10 cellular contexts compared by ENCODE assay signal in the genomic region with DNA sequence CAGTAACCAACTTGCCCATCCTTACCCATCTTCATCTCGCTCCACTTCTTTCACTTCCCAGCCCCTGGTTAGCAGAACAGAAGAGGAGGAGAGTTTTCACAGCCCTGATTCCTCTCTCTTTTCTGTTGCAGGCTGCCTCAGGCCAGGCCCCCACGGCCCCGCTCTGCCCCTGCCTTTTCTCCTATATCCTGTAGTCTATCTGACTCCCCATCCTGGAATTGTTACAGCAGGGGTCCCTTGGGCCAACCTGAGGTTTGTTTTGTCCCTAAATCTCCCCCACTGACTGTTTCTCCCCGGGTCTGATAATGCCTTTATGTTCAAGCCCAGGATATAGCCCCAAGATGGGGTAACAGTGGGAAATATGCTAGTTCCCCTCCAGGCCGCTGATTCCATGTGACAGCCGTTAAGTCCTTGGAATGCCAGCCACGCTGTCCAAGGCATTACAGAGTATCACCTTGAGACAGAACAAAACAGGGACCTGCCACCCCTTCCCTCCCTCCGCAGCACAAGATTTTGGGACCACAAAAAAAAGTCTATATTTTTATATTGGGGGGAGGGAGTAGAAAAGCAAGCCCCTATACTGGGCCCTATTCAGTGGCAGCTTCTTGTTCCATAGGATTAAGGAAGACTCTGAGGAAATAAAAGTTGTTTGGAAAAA. TPM values are rescaled to one million over a fixed set of nuclear protein-coding genes. Genes with fewer than 3 reads are reported as not detected.
DNase-seq lines count a peak whose midpoint lies in the region; ATAC-seq, FAIRE-seq and TF ChIP-seq lines count a peak whose summit lies in the region.
"Had no signal": no experiment of that assay in that cellular context is flagged by ENCODE, and none has a peak within 500 bp of the region (broad histone marks: within the 10 kb centered on the region; RNA-seq: fewer than 3 reads in every experiment).

No MANE protein-coding gene starts in this region.

- H3K27ac ChIP-seq in suprapubic skin = no peak overlapping the region
- no peak overlapping the region for H3K27ac ChIP-seq in small intestine (ENCODE audit: low read depth in 1 of 2, low read length in 1 of 2)

- H3K9me3 Mint-ChIP-seq in activated T-cell treated with anti-CD3 and anti-CD28 coated beads, Interleukin-2, amount 50 U/mL, for 24 hours = no peaks in the 10 kb centered on the region
- no peaks in the 10 kb centered on the region for H3K9me3 Mint-ChIP-seq in activated naive CD8-positive, alpha-beta T cell treated with anti-CD3 and anti-CD28 coated beads, Interleukin-2, amount 10 ng/mL, durations not matched to agents 7 days and 5 days

- FAIRE-seq in small intestine (lab: Jason Lieb, UNC) = no peak

- H3K27me3 Mint-ChIP-seq in activated T-cell treated with anti-CD3 and anti-CD28 coated beads, Interleukin-2, amount 50 U/mL, for 24 hours = no peaks in the 10 kb centered on the region
- H3K27me3 Mint-ChIP-seq in activated naive CD8-positive, alpha-beta T cell treated with anti-CD3 and anti-CD28 coated beads, Interleukin-2, amount 10 ng/mL, durations not matched to agents 7 days and 5 days = no peaks in the 10 kb centered on the region

- H3K4me1 ChIP-seq in suprapubic skin (peaks cover 39% of the 10 kb centered on the region), small intestine (ENCODE audit: control insufficient read depth in 2 of 2, insufficient read depth in 1 of 2, low read depth in 1 of 2, low read length in 1 of 2) (peaks cover 4 to 7% of the 10 kb centered on the region in 2 donors)

- H3K9me3 ChIP-seq in suprapubic skin = no peaks in the 10 kb centered on the region
- H3K9me3 ChIP-seq in small intestine (ENCODE audit: control insufficient read depth, low read depth) = no peaks in the 10 kb centered on the region

- POLR2A ChIA-PET in activated naive CD8-positive, alpha-beta T cell treated with anti-CD3 and anti-CD28 coated beads, Interleukin-2, amount 10 ng/mL, durations not matched to agents 7 days and 5 days (lab: Charles Lee) = interaction anchor here (0.6 to 6.0 kb wide), 2 partner anchors 14 to 56 kb away, joined by 4 to 113 read pairs; a partner anchor contains a TSS

- H3K4me3 Mint-ChIP-seq in activated T-cell treated with anti-CD3 and anti-CD28 coated beads, Interleukin-2, amount 50 U/mL, for 24 hours = peak overlapping the region; percentile 99
- H3K4me3 Mint-ChIP-seq in activated naive CD8-positive, alpha-beta T cell treated with anti-CD3 and anti-CD28 coated beads, Interleukin-2, amount 10 ng/mL, durations not matched to agents 7 days and 5 days = peak overlapping the region; percentile 93

- 85% methylated on average over 8 of the region's 8 CpGs for whole genome bisulfite sequencing in suprapubic skin
- 83 to 86% (median 84%) methylated on average over 8 of the region's 8 CpGs for WGBS in small intestine, 3 donors

- no peak for ATAC-seq in activated naive CD8-positive, alpha-beta T cell treated with anti-CD3 and anti-CD28 coated beads, Interleukin-2, amount 10 ng/mL, durations not matched to agents 7 days and 5 days (ENCODE audit: low read depth)
- ATAC-seq in HG02981 (IDR thresholded peaks at IDR 0.05; ENCODE audit: unreplicated experiment) = no peak

- peaks cover 71% of the 10 kb centered on the region for H3K4me1 Mint-ChIP-seq in activated T-cell treated with anti-CD3 and anti-CD28 coated beads, Interleukin-2, amount 50 U/mL, for 24 hours (ENCODE audit: low read depth)
- peaks cover 45% of the 10 kb centered on the region for H3K4me1 Mint-ChIP-seq in activated naive CD8-positive, alpha-beta T cell treated with anti-CD3 and anti-CD28 coated beads, Interleukin-2, amount 10 ng/mL, durations not matched to agents 7 days and 5 days

- H3K36me3 ChIP-seq in kidney epithelial cell (ENCODE audit: control insufficient read depth, insufficient read depth, low read length) (no peaks in the 10 kb centered on the region), suprapubic skin (peaks cover 30% of the 10 kb centered on the region), small intestine (ENCODE audit: control insufficient read depth in 2 of 2, insufficient read depth in 2 of 2, low read length in 2 of 2) (peaks cover 0 to 5% of the 10 kb centered on the region in 2 donors)

- no peak for TF ChIP-seq POLR2A in suprapubic skin (IDR thresholded peaks at IDR 0.05)

- H3K27ac Mint-ChIP-seq in activated T-cell treated with anti-CD3 and anti-CD28 coated beads, Interleukin-2, amount 50 U/mL, for 24 hours = peak overlapping the region; percentile 95
- peak overlapping the region; percentile 37 for H3K27ac Mint-ChIP-seq in activated naive CD8-positive, alpha-beta T cell treated with anti-CD3 and anti-CD28 coated beads, Interleukin-2, amount 10 ng/mL, durations not matched to agents 7 days and 5 days

- DNase-seq in activated T-cell treated with anti-CD3 and anti-CD28 coated beads, Interleukin-2, amount 50 U/mL, for 24 hours = no peak
- DNase-seq in activated T-cell treated with anti-CD3 and anti-CD28 coated beads, Interleukin-2, amount 50 U/mL, for 1 hour = no peak
- DNase-seq in activated naive CD8-positive, alpha-beta T cell treated with anti-CD3 and anti-CD28 coated beads, Interleukin-2, amount 10 ng/mL, durations not matched to agents 7 days and 5 days = no peak
- DNase-seq in kidney epithelial cell (ENCODE audit: low read depth) = no peak
- DNase-seq in suprapubic skin (ENCODE audit: low spot score in 2 of 2) = no peak
- DNase-seq in small intestine = no peak
- no peak for DNase-seq in retina
- DNase-seq: C1 segment of cervical spinal cord, NCI-H524 had no signal

- no peak for TF ChIP-seq EP300 in suprapubic skin (IDR thresholded peaks at IDR 0.05)

- H3K36me3 Mint-ChIP-seq in activated T-cell treated with anti-CD3 and anti-CD28 coated beads, Interleukin-2, amount 50 U/mL, for 24 hours (ENCODE audit: low read depth) = peaks cover 62% of the 10 kb centered on the region
- peaks cover 12% of the 10 kb centered on the region for H3K36me3 Mint-ChIP-seq in activated naive CD8-positive, alpha-beta T cell treated with anti-CD3 and anti-CD28 coated beads, Interleukin-2, amount 10 ng/mL, durations not matched to agents 7 days and 5 days

- peak overlapping the region; percentile 95 for H3K4me3 ChIP-seq in kidney epithelial cell (ENCODE audit: low read depth, low read length)
- peak overlapping the region; percentile 94 for H3K4me3 ChIP-seq in suprapubic skin
- H3K4me3 ChIP-seq in small intestine (ENCODE audit: low read depth in 1 of 2, low read length in 2 of 2) = peak overlapping the region in 1 of 2 donors; percentile 78

- TF ChIP-seq CTCF in kidney epithelial cell (IDR thresholded peaks at IDR 0.05; ENCODE audit: insufficient read depth, low read length, poor library complexity, severe bottlenecking) (no peak), suprapubic skin (IDR thresholded peaks at IDR 0.05) (no peak)

- H3K27me3 ChIP-seq in kidney epithelial cell (ENCODE audit: control insufficient read depth, insufficient read depth, low read length) (no peaks in the 10 kb centered on the region), suprapubic skin (no peaks in the 10 kb centered on the region), small intestine (ENCODE audit: control insufficient read depth in 2 of 2, insufficient read depth in 2 of 2, low read length in 2 of 2) (no peaks in the 10 kb centered on the region)

RNA-seq across cellular contexts. Expression of a gene that starts 1.4 kb away (rescaled TPM):
- total RNA-seq in activated naive CD8-positive, alpha-beta T cell treated with anti-CD3 and anti-CD28 coated beads, Interleukin-2, amount 10 ng/mL, durations not matched to agents 7 days and 5 days = 100 to 1,000 TPM; 302 to 325 TPM
- total RNA-seq in kidney epithelial cell (237 and 272 TPM in 2 replicates), suprapubic skin (100 to 1,000 TPM in 3 of 4 donors, 10 to 100 TPM in 1; 70.8 to 225 (median 199) TPM)
- 100 to 1,000 TPM; 386 to 477 (median 407) TPM for polyA plus RNA-seq in small intestine

RNA-seq across cellular contexts. Expression of a gene that starts 8.3 kb away (rescaled TPM):
- 1 to 10 TPM in 1 of 2 experiments, under 1 TPM in 1; 0.91 to 1.2 TPM for total RNA-seq in activated naive CD8-positive, alpha-beta T cell treated with anti-CD3 and anti-CD28 coated beads, Interleukin-2, amount 10 ng/mL, durations not matched to agents 7 days and 5 days
- total RNA-seq in kidney epithelial cell (7.4 and 9.5 TPM in 2 replicates), suprapubic skin (10 to 100 TPM in 1 of 4 donors, 1 to 10 TPM in 3; 3.0 to 13.8 (median 5.8) TPM)
- polyA plus RNA-seq in small intestine = 10 to 100 TPM in 1 of 3 donors, 1 to 10 TPM in 1, under 1 TPM in 1; 0.67 to 23.0 (median 3.8) TPM

RNA-seq across cellular contexts. Expression of a gene that starts 16.5 kb away (rescaled TPM):
- 10 to 100 TPM; 13.1 to 13.7 TPM for total RNA-seq in activated naive CD8-positive, alpha-beta T cell treated with anti-CD3 and anti-CD28 coated beads, Interleukin-2, amount 10 ng/mL, durations not matched to agents 7 days and 5 days
- total RNA-seq in kidney epithelial cell (3.1 and 3.8 TPM in 2 replicates), suprapubic skin (1 to 10 TPM; 2.8 to 6.3 (median 3.8) TPM)
- 100 to 1,000 TPM; 225 to 643 (median 533) TPM for polyA plus RNA-seq in small intestine

RNA-seq across cellular contexts. Expression of a gene that starts 18.6 kb away (rescaled TPM):
- total RNA-seq in activated naive CD8-positive, alpha-beta T cell treated with anti-CD3 and anti-CD28 coated beads, Interleukin-2, amount 10 ng/mL, durations not matched to agents 7 days and 5 days = 10 to 100 TPM; 14.9 to 18.0 TPM
- total RNA-seq in kidney epithelial cell = 28.6 and 32.0 TPM in 2 replicates
- 10 to 100 TPM; 15.3 to 18.9 (median 18.5) TPM for total RNA-seq in suprapubic skin
- 10 to 100 TPM in 1 of 3 donors, 1 to 10 TPM in 2; 6.0 to 11.1 (median 6.5) TPM for polyA plus RNA-seq in small intestine

RNA-seq across cellular contexts. Expression of a gene that starts 37.3 kb away (rescaled TPM):
- 10 to 100 TPM; 68.1 to 70.8 TPM for total RNA-seq in activated naive CD8-positive, alpha-beta T cell treated with anti-CD3 and anti-CD28 coated beads, Interleukin-2, amount 10 ng/mL, durations not matched to agents 7 days and 5 days
- total RNA-seq in kidney epithelial cell (27.0 and 36.1 TPM in 2 replicates), suprapubic skin (10 to 100 TPM; 39.2 to 56.3 (median 44.7) TPM)
- polyA plus RNA-seq in small intestine = 10 to 100 TPM; 27.5 to 50.4 (median 29.2) TPM
